Comparison of ENCODE assay signal across 23 cellular contexts in the genomic region with DNA sequence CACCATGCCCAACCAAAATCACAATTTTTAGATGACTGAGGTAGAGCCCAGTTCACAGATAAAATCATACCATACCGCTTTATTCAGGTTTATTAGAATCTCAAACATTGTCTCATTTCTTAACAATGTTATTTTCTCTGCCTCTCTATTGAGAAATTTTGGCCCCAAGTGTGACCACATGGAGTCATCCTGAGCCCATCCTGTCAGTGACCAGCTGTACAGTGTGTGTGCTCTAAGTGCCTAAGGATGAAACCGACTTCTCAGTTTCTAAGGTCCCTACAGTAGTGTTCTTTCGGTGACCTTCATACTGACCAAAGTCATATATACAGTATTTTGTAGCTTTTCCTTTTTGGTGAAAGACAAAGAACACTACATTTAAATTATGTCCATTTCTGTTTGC.
DNase-seq lines count a peak whose midpoint lies in the region; ATAC-seq, FAIRE-seq and TF ChIP-seq lines count a peak whose summit lies in the region.
"Had no signal": no experiment of that assay in that cellular context is flagged by ENCODE, and none has a peak within 500 bp of the region (broad histone marks: within the 10 kb centered on the region; RNA-seq: fewer than 3 reads in every experiment).

No MANE protein-coding gene starts in this region.

- BruUV-seq in K562 (replicated peaks; lab: Mats Ljungman, UMichigan), result no TSS peak

- H3K9me3 ChIP-seq in K562 (replicated peaks; ENCODE audit: control insufficient read depth, insufficient read depth, low read depth, low read length) (no peaks in the 10 kb centered on the region), MM.1S (replicated peaks; ENCODE audit: insufficient read depth, low read length) (no peaks in the 10 kb centered on the region), small intestine (ENCODE audit: control insufficient read depth, low read depth) (no peaks in the 10 kb centered on the region)
- no peaks in the 10 kb centered on the region for H3K9me3 ChIP-seq in effector memory CD4-positive, alpha-beta T cell (ENCODE audit: control insufficient read depth, low read length)
- H3K9me3 ChIP-seq: Caco-2, HAP-1, SJSA1 had no signal

- peaks cover 8 to 25% of the 10 kb centered on the region in 2 experiments; a peak in 2 of 5 replicates for H3K4me1 ChIP-seq in K562 (replicated peaks in 1 of 2; ENCODE audit: control insufficient read depth in 2 of 2, insufficient read depth in 2 of 2, low read length in 2 of 2)
- H3K4me1 ChIP-seq in effector memory CD4-positive, alpha-beta T cell (ENCODE audit: control insufficient read depth, insufficient read depth, low read length, poor library complexity, severe bottlenecking), result no peaks in the 10 kb centered on the region
- peaks cover 25% of the 10 kb centered on the region for H3K4me1 ChIP-seq in MM.1S (ENCODE audit: low read length)
- no peaks in the 10 kb centered on the region for H3K4me1 ChIP-seq in small intestine (ENCODE audit: control insufficient read depth in 2 of 2, insufficient read depth in 1 of 2, low read depth in 1 of 2, low read length in 1 of 2)
- H3K4me1 ChIP-seq: SJSA1 had no signal

- DNase-seq in AG08395 (ENCODE audit: low spot score), result peak; percentile 20
- peak; percentile 22 for DNase-seq in EL
- DNase-seq in K562 (ENCODE audit: extremely low read depth in 1 of 4, low spot score in 3 of 4), result no peak
- DNase-seq in myocyte (ENCODE audit: low read depth), result peak; percentile 27
- no peak for DNase-seq in effector memory CD4-positive, alpha-beta T cell
- no peak for DNase-seq in MM.1S
- DNase-seq in small intestine, result no peak
- no peak for DNase-seq in GM03348 (ENCODE audit: low spot score)
- DNase-seq: Caco-2; CD8-positive, alpha-beta T cell; GOT3; HFFc6; NCI-H1417; NCI-H1694; NCI-H2081; NCI-H2227 treated with DMSO at 0.1 percent for 48 hours; NCI-H526 treated with DMSO at 0.1 percent for 48 hours; PC-9; Right ventricle myocardium superior; RPMI8226 had no signal

- H2AFZ ChIP-seq in K562 (ENCODE audit: low read depth, low read length), result no peak overlapping the region
- H2AFZ ChIP-seq in MM.1S (ENCODE audit: low read length), result no peak overlapping the region
- H2AFZ ChIP-seq: PC-9 had no signal

- TF ChIP-seq RAD21 in K562 (CRISPR knock-in tag; conservative IDR thresholded peaks at IDR 0.05 in 1 of 2, IDR thresholded peaks at IDR 0.05 in 1 of 2), result no peak

- H3K27me3 ChIP-seq in K562 (ENCODE audit: control insufficient read depth in 2 of 2, insufficient read depth in 2 of 2, low read length in 2 of 2) (no peaks in the 10 kb centered on the region), MM.1S (replicated peaks; ENCODE audit: insufficient read depth, low read length) (no peaks in the 10 kb centered on the region), small intestine (ENCODE audit: control insufficient read depth in 2 of 2, insufficient read depth in 2 of 2, low read length in 2 of 2) (no peaks in the 10 kb centered on the region)
- no peaks in the 10 kb centered on the region for H3K27me3 ChIP-seq in effector memory CD4-positive, alpha-beta T cell (replicated peaks; ENCODE audit: control insufficient read depth, insufficient read depth, low read length, poor library complexity, severe bottlenecking)

- H3F3A ChIP-seq in MM.1S (ENCODE audit: insufficient read depth, low read length), result peaks cover 12% of the 10 kb centered on the region

- TF ChIP-seq POLR2A in K562 (conservative IDR thresholded peaks at IDR 0.05), result no peak

- H3K9me1 ChIP-seq in K562 (ENCODE audit: control insufficient read depth, insufficient read depth, low read length), result no peaks in the 10 kb centered on the region

- H3K27ac ChIP-seq in K562 (ENCODE audit: extremely low read depth, low read depth, low read length) (peak overlapping the region; percentile 38; the same call in 2 of the 3 replicates), MM.1S (ENCODE audit: low read length) (no peak overlapping the region), small intestine (ENCODE audit: low read depth in 1 of 2, low read length in 1 of 2) (no peak overlapping the region)
- H3K27ac ChIP-seq in effector memory CD4-positive, alpha-beta T cell (ENCODE audit: insufficient read depth, low read length, poor library complexity, severe bottlenecking), result no peak overlapping the region
- H3K27ac ChIP-seq: C4-2B, PC-9, SJSA1 had no signal

- H4K20me1 ChIP-seq in K562 (replicated peaks; ENCODE audit: control insufficient read depth, insufficient read depth, low read length) (no peaks in the 10 kb centered on the region), MM.1S (ENCODE audit: insufficient read depth, low read length) (no peaks in the 10 kb centered on the region)

- 0 out of 3 replicates have a peak, but pooled peaks have one; percentile 5 for ATAC-seq in K562
- ATAC-seq: CD8-positive, alpha-beta T cell had no signal

- no peaks in the 10 kb centered on the region for H3K9me2 ChIP-seq in MM.1S (replicated peaks; ENCODE audit: insufficient read depth, low read length)

- WGBS in K562 (ENCODE audit: insufficient coverage, low coverage, missing lambda C conversion rate), result 81% methylated on average over 3 of the region's 3 CpGs
- 93 to 99% (median 97%) methylated on average over 3 of the region's 3 CpGs for WGBS in small intestine, 3 donors

- in situ Hi-C loops in K562 (cut with MboI), result no loop called here

- intact Hi-C loops in K562 (cut with micrococcal nuclease), result loop anchor here (10.0 kb wide), 1 partner anchor 401 kb away; a partner anchor contains a TSS

- H3K4me2 ChIP-seq in K562 (ENCODE audit: insufficient read depth, low read length) (peak overlapping the region; percentile 28; the same call in 1 of the 2 replicates), MM.1S (ENCODE audit: low read depth, low read length) (no peak overlapping the region)
- H3K4me2 ChIP-seq: PC-9 had no signal

- H3K9ac ChIP-seq in K562 (ENCODE audit: insufficient read depth in 1 of 2, low read depth in 2 of 2, low read length in 2 of 2), result peak overlapping the region in 1 of 2 experiments; percentile 20; a peak in 1 of 4 replicates
- H3K9ac ChIP-seq in MM.1S (ENCODE audit: low read length), result no peak overlapping the region

- H3K79me2 ChIP-seq in K562 (ENCODE audit: control insufficient read depth, insufficient read depth, low read length) (peaks cover 100% of the 10 kb centered on the region), MM.1S (ENCODE audit: low read length) (peaks cover 62% of the 10 kb centered on the region)

- no peak for FAIRE-seq in K562 (lab: Jason Lieb, UNC)
- FAIRE-seq in small intestine (lab: Jason Lieb, UNC), result no peak

- CTCF ChIA-PET in K562 (lab: Yijun Ruan, JAX; ENCODE audit: low intra/inter-chr PET ratio), result no interaction called here

- TF ChIP-seq CTCF in K562 (IDR thresholded peaks at IDR 0.05 in 2 of 3, conservative IDR thresholded peaks at IDR 0.05 in 1 of 3; ENCODE audit: insufficient read depth in 2 of 3, low read depth in 1 of 3, low read length in 3 of 3) (no peak), MM.1S (IDR thresholded peaks at IDR 0.05; ENCODE audit: low read length) (no peak)

- H3K4me3 ChIP-seq in K562 (no peak overlapping the region), MM.1S (ENCODE audit: low read length) (no peak overlapping the region), small intestine (ENCODE audit: low read depth in 1 of 2, low read length in 2 of 2) (no peak overlapping the region)
- H3K4me3 ChIP-seq in effector memory CD4-positive, alpha-beta T cell (ENCODE audit: insufficient read depth, low read depth, low read length, poor library complexity, severe bottlenecking), result no peak overlapping the region
- H3K4me3 ChIP-seq: HAP-1, PC-9, SJSA1 had no signal

- no peak for TF ChIP-seq EP300 in K562 (IDR thresholded peaks at IDR 0.05; ENCODE audit: low read length)

- POLR2A ChIA-PET in K562 (lab: Yijun Ruan, JAX), result interaction anchor here (0.6 kb wide), 1 partner anchor 608 kb away, joined by 3 read pairs; no protein-coding TSS in a partner anchor

- H3K36me3 ChIP-seq in K562 (ENCODE audit: control insufficient read depth, insufficient read depth, low read length) (peaks cover 57% of the 10 kb centered on the region), MM.1S (replicated peaks; ENCODE audit: insufficient read depth, low read length) (no peaks in the 10 kb centered on the region), small intestine (ENCODE audit: control insufficient read depth in 2 of 2, insufficient read depth in 2 of 2, low read length in 2 of 2) (no peaks in the 10 kb centered on the region)
- H3K36me3 ChIP-seq in effector memory CD4-positive, alpha-beta T cell (ENCODE audit: control insufficient read depth, insufficient read depth, low read length), result no peaks in the 10 kb centered on the region
- H3K36me3 ChIP-seq: HAP-1, SJSA1 had no signal

TF ChIP-seq in K562, 482 proteins besides CTCF, POLR2A, EP300 and RAD21:
- no peak for TF ChIP-seq NR2C1 (IDR thresholded peaks at IDR 0.05)
- TF ChIP-seq NR2C1 (tag; IDR thresholded peaks at IDR 0.05), result 0 out of 2 replicates have a peak, but pooled peaks have one; percentile 7
- no peak for TF ChIP-seq TARDBP (IDR thresholded peaks at IDR 0.05)

Comparison
In these comparisons a context has a peak if more than half of its experiments do, and no peak if none do; other contexts are left out.
1. DNase-seq: peak in AG08395 (single experiment), EL (single experiment) and myocyte (single experiment); none in K562 (0 of 4), effector memory CD4-positive, alpha-beta T cell (0 of 3), MM.1S (single experiment), small intestine (single experiment) and GM03348 (single experiment).